ENCODE assay signal across 8 cellular contexts in the genomic region with DNA sequence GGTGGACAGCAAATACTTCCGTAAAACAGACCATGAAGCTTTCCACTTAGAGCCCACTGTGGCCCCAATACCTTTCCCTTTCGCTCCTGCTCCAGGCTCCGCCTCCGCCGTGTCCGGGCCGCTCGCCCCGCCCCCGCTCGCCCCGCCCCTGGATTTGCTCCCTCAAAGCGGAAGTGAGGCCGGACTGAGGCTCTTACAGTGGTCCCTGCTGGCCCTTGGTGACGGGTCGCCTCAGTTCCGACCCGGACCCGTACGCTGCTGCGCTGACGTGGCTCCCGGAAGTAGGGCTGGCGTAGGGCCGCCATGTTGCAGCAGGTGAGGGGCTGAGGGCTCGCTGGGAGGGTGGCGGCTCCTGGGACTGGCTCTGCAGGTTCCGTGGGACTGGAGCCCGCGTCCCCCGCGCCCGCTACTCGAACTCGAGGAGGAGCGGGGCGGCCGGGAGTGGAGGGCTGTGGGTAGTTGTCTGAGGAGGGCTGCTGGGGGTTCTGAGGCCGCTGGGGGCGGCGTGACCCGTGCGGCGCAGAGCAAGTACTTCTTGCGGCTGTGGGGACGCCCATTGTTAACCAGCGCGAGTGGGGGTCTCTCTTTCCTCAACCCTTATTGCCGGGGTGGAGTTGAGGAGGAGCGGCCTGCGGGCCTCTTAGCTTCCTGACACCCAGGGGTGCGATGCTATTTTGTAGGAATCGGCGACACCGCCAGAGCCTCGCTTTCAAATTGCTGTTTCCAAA. TPM values are rescaled to one million over a fixed set of nuclear protein-coding genes. Genes with fewer than 3 reads are reported as not detected.
DNase-seq lines count a peak whose midpoint lies in the region; ATAC-seq, FAIRE-seq and TF ChIP-seq lines count a peak whose summit lies in the region.
"Not testable (repeated sequence)": the region's sequence is repeated elsewhere in the genome, so short reads cannot be mapped to it uniquely, and the experiment has no call there.

A gene (plus strand): TSS at position 193 of the 728 bp plus-strand sequence. CDS start 111 bp downstream, at position 304.

- ATAC-seq in HG03442 (IDR thresholded peaks at IDR 0.05; ENCODE audit: unreplicated experiment): peak; percentile 98

- FAIRE-seq in GM19239 (lab: Jason Lieb, UNC): peak; percentile 89

- H3K27me3 Mint-ChIP-seq in chondrocyte (ENCODE audit: low read depth): not testable (repeated sequence)

- H3K9me3 Mint-ChIP-seq in chondrocyte (ENCODE audit: low read depth): not testable (repeated sequence)

- H3K4me3 Mint-ChIP-seq in chondrocyte (ENCODE audit: unreplicated experiment): peak within 1 kb of the TSS; percentile 80

- H3K9me3 ChIP-seq in BE2C: not testable (repeated sequence)

- not testable (repeated sequence) for H3K36me3 Mint-ChIP-seq in chondrocyte (ENCODE audit: low read depth)

- H3K4me1 Mint-ChIP-seq in chondrocyte (ENCODE audit: low read depth): peaks cover 22% of the 10 kb centered on the region

- H3K4me3 ChIP-seq in BE2C (ENCODE audit: low read depth, low read length): peak within 1 kb of the TSS; percentile 47

- not testable (repeated sequence) for H3K27me3 ChIP-seq in BE2C

- not testable (repeated sequence) for H3K36me3 ChIP-seq in BE2C

- peak within 1 kb of the TSS; percentile 97 for H3K27ac Mint-ChIP-seq in chondrocyte (ENCODE audit: unreplicated experiment)

- DNase-seq in BE2C: peak; percentile 92
- peak; percentile 65 for DNase-seq in GM19239 (ENCODE audit: insufficient read length, low spot score)
- DNase-seq in NCI-H510A treated with DMSO at 0.1 percent for 48 hours (lab: John Stamatoyannopoulos, UW): peak; percentile 95
- DNase-seq in activated CD4-positive, alpha-beta T cell treated with anti-CD3 and anti-CD28 coated beads for 24 hours (ENCODE audit: low read depth in 2 of 2): peak; percentile 95 to 97
- DNase-seq in chondrocyte (ENCODE audit: low spot score): peak; percentile 98
- peak; percentile 78 for DNase-seq in kidney glomerular epithelial cell (lab: John Stamatoyannopoulos, UW)
- DNase-seq in stimulated activated CD4-positive, alpha-beta T cell treated with anti-CD3 and anti-CD28 coated beads, Interleukin-15, amount 100 ng/mL, for 48 hours (ENCODE audit: low read depth in 2 of 2): peak; percentile 96 to 97

- not testable (repeated sequence) for H3K4me1 ChIP-seq in BE2C

- TF ChIP-seq CTCF in BE2C (IDR thresholded peaks at IDR 0.05; ENCODE audit: low read depth, low read length); chondrocyte (IDR thresholded peaks at IDR 0.05): not testable (repeated sequence)

RNA-seq across cellular contexts. Expression of the gene that starts here (rescaled TPM):
- 17.2 TPM for polyA plus RNA-seq in BE2C (2012; ENCODE audit: insufficient read depth, insufficient read length, low read depth)
- total RNA-seq in chondrocyte: 45.9 to 50.1 TPM (median 49.0 TPM) in 3 replicates

Comparison
In these comparisons a context has a peak if more than half of its experiments do, and no peak if none do; other contexts are left out.
1. Peak in every context shown above with its lines: DNase-seq, ATAC-seq and H3K4me3 ChIP-seq.